In the genomic region with DNA sequence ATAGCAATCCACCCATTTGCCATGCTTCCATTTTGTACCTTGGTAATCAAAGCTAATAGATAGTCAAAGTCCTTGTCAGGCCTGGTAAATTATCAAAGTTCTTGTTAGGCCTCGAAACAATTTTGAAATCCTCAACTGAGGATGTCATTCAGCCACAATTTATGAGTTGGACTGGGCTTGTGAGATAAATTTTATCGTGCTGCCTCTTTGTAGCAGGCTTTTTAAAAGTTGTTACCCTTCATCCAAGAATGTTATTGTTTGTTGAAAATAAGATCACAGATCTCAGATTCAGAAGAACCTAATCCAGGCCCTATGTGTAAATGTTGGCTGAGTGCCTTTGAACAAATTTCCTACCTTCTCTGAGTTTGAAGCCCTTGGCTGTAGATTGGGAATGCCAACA, we compare ENCODE assay signal across 35 cellular contexts.
"Had no signal": no experiment of that assay in that cellular context is flagged by ENCODE, and none has a peak within 500 bp of the region (broad histone marks: within the 10 kb centered on the region; RNA-seq: fewer than 3 reads in every experiment).

No MANE protein-coding gene starts in this region.

- H3K4me3 ChIP-seq: MG63 had no signal

- H3K27me3 ChIP-seq: MG63 had no signal

- H3K36me3 ChIP-seq: MG63 had no signal

- H3K9me3 ChIP-seq: MG63 had no signal

- DNase-seq: MG63, MM.1S, MV-4-11, NCI-H1048, NCI-H1092, NCI-H1092 treated with DMSO at 0.1 percent for 48 hours, NCI-H1105, NCI-H1105 treated with DMSO at 0.1 percent for 48 hours, NCI-H1417, NCI-H1417 treated with DMSO at 0.1 percent for 48 hours, NCI-H1436, NCI-H1436 treated with DMSO at 0.1 percent for 48 hours, NCI-H146, NCI-H1694, NCI-H1694 treated with DMSO at 0.1 percent for 48 hours, NCI-H187, NCI-H187 treated with DMSO at 0.1 percent for 48 hours, NCI-H1930, NCI-H2029, NCI-H2029 treated with DMSO at 0.1 percent for 48 hours, NCI-H2081, NCI-H2081 treated with DMSO at 0.1 percent for 48 hours, NCI-H2107, NCI-H2171, NCI-H2171 treated with DMSO at 0.1 percent for 48 hours, NCI-H2227 treated with DMSO at 0.1 percent for 48 hours, NCI-H226, NCI-H345, NCI-H446, NCI-H446 treated with DMSO at 0.1 percent for 48 hours, NCI-H510A, NCI-H510A treated with DMSO at 0.1 percent for 48 hours, NCI-H524, NCI-H524 treated with DMSO at 0.1 percent for 48 hours, NCI-H526 had no signal
